21 cellular contexts compared by ENCODE assay signal in genomic region chr3:197407526-197407925, GRCh38.
"Had no signal": no experiment of that assay in that cellular context is flagged by ENCODE, and none has a peak within 500 bp of the region (broad histone marks: within the 10 kb centered on the region; RNA-seq: fewer than 3 reads in every experiment).

No MANE protein-coding gene starts in this region.

- H3K36me3 ChIP-seq: heart left ventricle, neutrophil, suprapubic skin, thyroid gland, vagina had no signal

- H3K4me3 ChIP-seq: dorsolateral prefrontal cortex, heart left ventricle, smooth muscle cell, suprapubic skin, thyroid gland, vagina had no signal

- H3K27ac Mint-ChIP-seq: natural killer cell; stimulated activated effector memory CD8-positive, alpha-beta T cell treated with anti-CD3 and anti-CD28 coated beads, Interleukin-12 subunit alpha, Interleukin-12 subunit beta, amount 100 ng/mL, for 72 hours; type B pancreatic cell had no signal

- H3K27ac ChIP-seq: dorsolateral prefrontal cortex, heart left ventricle, neutrophil, suprapubic skin, vagina had no signal

- DNase-seq: cortex of kidney; effector CD8-positive, alpha-beta T cell; heart left ventricle; hypothalamus; kidney glomerular epithelial cell; natural killer cell; stimulated activated CD4-positive, alpha-beta T cell treated with anti-CD3 and anti-CD28 coated beads, Interleukin-4, amount 100 ng/mL, for 1 hour; stimulated activated CD8-positive, alpha-beta memory T cell treated with anti-CD3 and anti-CD28 coated beads, Interleukin-4, amount 100 ng/mL, for 48 hours; stimulated activated naive CD8-positive, alpha-beta T cell treated with anti-CD3 and anti-CD28 coated beads, Interleukin-15, Interleukin-2, amounts not matched to agents 100 U/mL and 50 U/mL, for 24 hours; thyroid gland had no signal

- H3K4me2 ChIP-seq: smooth muscle cell had no signal

- H3K9me3 ChIP-seq: neutrophil, suprapubic skin, thyroid gland, vagina had no signal

- H3K36me3 Mint-ChIP-seq: natural killer cell; stimulated activated effector memory CD8-positive, alpha-beta T cell treated with anti-CD3 and anti-CD28 coated beads, Interleukin-12 subunit alpha, Interleukin-12 subunit beta, amount 100 ng/mL, for 72 hours; type B pancreatic cell had no signal

- FAIRE-seq: endometrium, frontal cortex, islet of Langerhans had no signal

- H3K27me3 ChIP-seq: dorsolateral prefrontal cortex, heart left ventricle, neutrophil, suprapubic skin, thyroid gland, vagina had no signal

- H3K4me1 ChIP-seq: suprapubic skin, vagina had no signal

- H3K4me1 Mint-ChIP-seq: natural killer cell; stimulated activated effector memory CD8-positive, alpha-beta T cell treated with anti-CD3 and anti-CD28 coated beads, Interleukin-12 subunit alpha, Interleukin-12 subunit beta, amount 100 ng/mL, for 72 hours had no signal

- ATAC-seq: natural killer cell; stimulated activated effector memory CD8-positive, alpha-beta T cell treated with anti-CD3 and anti-CD28 coated beads, Interleukin-12 subunit alpha, Interleukin-12 subunit beta, amount 100 ng/mL, for 72 hours; stimulated activated naive CD8-positive, alpha-beta T cell treated with anti-CD3 and anti-CD28 coated beads, Interleukin-15, Interleukin-2, amounts not matched to agents 100 U/mL and 50 U/mL, for 24 hours had no signal

- H3K9me3 Mint-ChIP-seq: natural killer cell, type B pancreatic cell had no signal

- H3K4me3 Mint-ChIP-seq: mesothelial cell of epicardium; natural killer cell; stimulated activated effector memory CD8-positive, alpha-beta T cell treated with anti-CD3 and anti-CD28 coated beads, Interleukin-12 subunit alpha, Interleukin-12 subunit beta, amount 100 ng/mL, for 72 hours had no signal
